ENCODE assay signal across 8 cellular contexts in genomic region chr5:153496835-153497234, GRCh38. TPM values are rescaled to one million over a fixed set of nuclear protein-coding genes. Genes with fewer than 3 reads are reported as not detected.
DNase-seq lines count a peak whose midpoint lies in the region; ATAC-seq and TF ChIP-seq lines count a peak whose summit lies in the region.

No MANE protein-coding gene starts in this region.

- H3K9me3 Mint-ChIP-seq in osteocyte (ENCODE audit: unreplicated experiment), result no peaks in the 10 kb centered on the region
- H3K9me3 Mint-ChIP-seq in activated CD4-positive, alpha-beta memory T cell treated with anti-CD3 and anti-CD28 coated beads for 36 hours, result no peaks in the 10 kb centered on the region

- POLR2A ChIA-PET in activated CD4-positive, alpha-beta memory T cell treated with anti-CD3 and anti-CD28 coated beads for 36 hours (lab: Charles Lee), result interaction anchor here (0.5 kb wide), 1 partner anchor 9 kb away, joined by 3 read pairs; no protein-coding TSS in a partner anchor

- no peaks in the 10 kb centered on the region for H3K27me3 Mint-ChIP-seq in osteocyte (ENCODE audit: unreplicated experiment)
- peaks cover 5% of the 10 kb centered on the region for H3K27me3 Mint-ChIP-seq in activated CD4-positive, alpha-beta memory T cell treated with anti-CD3 and anti-CD28 coated beads for 36 hours

- DNase-seq in NCI-H345 (lab: John Stamatoyannopoulos, UW), result peak; percentile 23
- DNase-seq in NCI-H345 treated with DMSO at 0.1 percent for 48 hours (lab: John Stamatoyannopoulos, UW; ENCODE audit: unreplicated experiment), result no peak
- DNase-seq in MV-4-11 (lab: John Stamatoyannopoulos, UW), result peak; percentile 2
- peak; percentile 39 for DNase-seq in dedifferentiated amniotic fluid mesenchymal stem cell (ENCODE audit: extremely low spot score)
- DNase-seq in osteocyte (ENCODE audit: extremely low spot score, unreplicated experiment), result no peak
- no peak for DNase-seq in activated CD4-positive, alpha-beta memory T cell treated with anti-CD3 and anti-CD28 coated beads for 36 hours
- DNase-seq in germinal center (ENCODE audit: low spot score), result no peak

- H3K27ac Mint-ChIP-seq in osteocyte (ENCODE audit: unreplicated experiment), result peak overlapping the region; percentile 17
- H3K27ac Mint-ChIP-seq in activated CD4-positive, alpha-beta memory T cell treated with anti-CD3 and anti-CD28 coated beads for 36 hours, result no peak overlapping the region

- peaks cover 55% of the 10 kb centered on the region for H3K4me1 Mint-ChIP-seq in osteocyte (ENCODE audit: unreplicated experiment)
- H3K4me1 Mint-ChIP-seq in activated CD4-positive, alpha-beta memory T cell treated with anti-CD3 and anti-CD28 coated beads for 36 hours (ENCODE audit: low read depth), result no peaks in the 10 kb centered on the region

- intact Hi-C loops in activated CD4-positive, alpha-beta memory T cell treated with anti-CD3 and anti-CD28 coated beads for 36 hours (cut with micrococcal nuclease), result loop anchor here (10.0 kb wide), 1 partner anchor 468 kb away; no protein-coding TSS in a partner anchor

- CTCF ChIA-PET in activated CD4-positive, alpha-beta memory T cell treated with anti-CD3 and anti-CD28 coated beads for 36 hours (lab: Charles Lee), result no interaction called here

- no peak overlapping the region for H3K4me3 Mint-ChIP-seq in osteocyte (ENCODE audit: unreplicated experiment)
- H3K4me3 Mint-ChIP-seq in activated CD4-positive, alpha-beta memory T cell treated with anti-CD3 and anti-CD28 coated beads for 36 hours, result no peak overlapping the region

- no peak for ATAC-seq in HG02763 (IDR thresholded peaks at IDR 0.05; ENCODE audit: unreplicated experiment)

- peak; percentile 81 for TF ChIP-seq CTCF in osteocyte (IDR thresholded peaks at IDR 0.05)

- H3K36me3 Mint-ChIP-seq in osteocyte (ENCODE audit: unreplicated experiment), result no peaks in the 10 kb centered on the region
- H3K36me3 Mint-ChIP-seq in activated CD4-positive, alpha-beta memory T cell treated with anti-CD3 and anti-CD28 coated beads for 36 hours, result no peaks in the 10 kb centered on the region

RNA-seq across cellular contexts. Expression of gene GRIA1, which starts 6.4 kb away (rescaled TPM):
- total RNA-seq in osteocyte, result 48.1 and 48.8 TPM in 2 replicates
- total RNA-seq in activated CD4-positive, alpha-beta memory T cell treated with anti-CD3 and anti-CD28 coated beads for 36 hours, result not detected

Comparison
In these comparisons a context has a peak if more than half of its experiments do, and no peak if none do; other contexts are left out.
1. DNase-seq: peak in NCI-H345 (single experiment), MV-4-11 (single experiment) and dedifferentiated amniotic fluid mesenchymal stem cell (single experiment); none in NCI-H345 treated with DMSO at 0.1 percent for 48 hours (single experiment), osteocyte (single experiment), activated CD4-positive, alpha-beta memory T cell treated with anti-CD3 and anti-CD28 coated beads for 36 hours (single experiment) and germinal center (single experiment).
2. RNA of gene GRIA1, which starts 6.4 kb away (total RNA-seq): 48.1 to 48.8 TPM in osteocyte; not detected in activated CD4-positive, alpha-beta memory T cell treated with anti-CD3 and anti-CD28 coated beads for 36 hours; every median in the first group is over 10 times any median in the second.